8 cellular contexts compared by ENCODE assay signal in genomic region chr13:77325371-77325941, GRCh38. TPM values are rescaled to one million over a fixed set of nuclear protein-coding genes. Genes with fewer than 3 reads are reported as not detected.
DNase-seq lines count a peak whose midpoint lies in the region; ATAC-seq and TF ChIP-seq lines count a peak whose summit lies in the region.

No MANE protein-coding gene starts in this region.

- CTCF ChIA-PET in mammary epithelial cell (lab: Charles Lee; ENCODE audit: low non-redundant PET): no interaction called here

- no peak for ATAC-seq in upper lobe of right lung
- no peak for ATAC-seq in HG03469 (IDR thresholded peaks at IDR 0.05; ENCODE audit: unreplicated experiment)
- no peak for ATAC-seq in HG02678 (IDR thresholded peaks at IDR 0.05; ENCODE audit: unreplicated experiment)

- peaks cover 65% of the 10 kb centered on the region for H3K79me2 ChIP-seq in mammary epithelial cell (ENCODE audit: insufficient read depth, low read length)

- H3K4me3 ChIP-seq in mammary epithelial cell (replicated peaks in 1 of 3; ENCODE audit: insufficient read depth in 1 of 3, low read depth in 2 of 3, low read length in 3 of 3) (peak overlapping the region; percentile 89 to 93 (median 92)), upper lobe of right lung (peak overlapping the region; percentile 90)

- no peaks in the 10 kb centered on the region for H3K9me3 ChIP-seq in mammary epithelial cell (replicated peaks; ENCODE audit: insufficient read depth, low read length)
- no peaks in the 10 kb centered on the region for H3K9me3 ChIP-seq in upper lobe of right lung

- in situ Hi-C loops in mammary epithelial cell (cut with MboI; ENCODE audit: low sequenced_read_pairs in 2 of 2): no loop called here

- dilution Hi-C loops in mammary epithelial cell (cut with HindIII; ENCODE audit: low sequenced_read_pairs): no loop called here

- BruUV-seq in mammary epithelial cell (replicated peaks; lab: Mats Ljungman, UMichigan): no TSS peak

- H3K4me2 ChIP-seq in mammary epithelial cell (ENCODE audit: insufficient read depth, low read depth, low read length): peak overlapping the region; percentile 74

- no peaks in the 10 kb centered on the region for H4K20me1 ChIP-seq in mammary epithelial cell (ENCODE audit: insufficient read depth, low read length)

- peak overlapping the region; percentile 66 for H3K9ac ChIP-seq in mammary epithelial cell (ENCODE audit: insufficient read depth, low read length)

- peak overlapping the region; percentile 91 for H2AFZ ChIP-seq in mammary epithelial cell (ENCODE audit: low read depth, low read length)

- H3K4me1 ChIP-seq in mammary epithelial cell (ENCODE audit: insufficient read depth, low read length) (peaks cover 17% of the 10 kb centered on the region), upper lobe of right lung (peaks cover 39% of the 10 kb centered on the region)

- WGBS in mammary epithelial cell (ENCODE audit: low coverage, missing lambda C conversion rate): 1% methylated on average over 11 of the region's 11 CpGs

- DNase-seq in GM10266 (ENCODE audit: extremely low spot score) (peak; percentile 52), MV-4-11 (lab: John Stamatoyannopoulos, UW) (peak; percentile 19), mammary epithelial cell (peak; percentile 75), lung microvascular endothelial cell (ENCODE audit: low read depth in 2 of 2) (peak; percentile 39 to 56), upper lobe of right lung (no peak), NCI-H187 treated with DMSO at 0.1 percent for 48 hours (lab: John Stamatoyannopoulos, UW) (no peak)

- intact Hi-C loops in mammary epithelial cell (cut with micrococcal nuclease) (loop anchor here (5.0 to 10.0 kb wide), 4 partner anchors 58 to 298 kb away; partner anchors contain the start of gene FBXL3), upper lobe of right lung (cut with DNase I) (no loop called here)

- H3K27ac ChIP-seq in mammary epithelial cell (ENCODE audit: insufficient read depth, low read depth, low read length) (peak overlapping the region; percentile 48), upper lobe of right lung (peak overlapping the region; percentile 78)

- H3K27me3 ChIP-seq in mammary epithelial cell (ENCODE audit: insufficient read depth, low read length) (no peaks in the 10 kb centered on the region), upper lobe of right lung (no peaks in the 10 kb centered on the region)

- H3K36me3 ChIP-seq in mammary epithelial cell (ENCODE audit: insufficient read depth, low read length): no peaks in the 10 kb centered on the region
- H3K36me3 ChIP-seq in upper lobe of right lung: no peaks in the 10 kb centered on the region

- TF ChIP-seq CTCF in GM10266 (IDR thresholded peaks at IDR 0.05; ENCODE audit: control insufficient read depth, insufficient read depth, low read depth, missing control alignments) (no peak), mammary epithelial cell (conservative IDR thresholded peaks at IDR 0.05 in 1 of 2, IDR thresholded peaks at IDR 0.05 in 1 of 2; ENCODE audit: extremely low read depth in 1 of 2, insufficient read depth in 1 of 2, low read depth in 1 of 2, low read length in 2 of 2) (no peak), upper lobe of right lung (IDR thresholded peaks at IDR 0.05) (no peak)

RNA-seq across cellular contexts. Expression of gene MYCBP2, which starts 1.4 kb away (rescaled TPM):
- total RNA-seq in mammary epithelial cell (10 to 100 TPM; 59.8 to 66.2 TPM), lung microvascular endothelial cell (93.1 and 120 TPM in 2 replicates), upper lobe of right lung (94.2 TPM)
- polyA plus RNA-seq in mammary epithelial cell: 16.3 TPM
- polyA minus RNA-seq in mammary epithelial cell: 52.1 TPM

Comparison
In these comparisons a context has a peak if more than half of its experiments do, and no peak if none do; other contexts are left out.
1. DNase-seq: peak in GM10266 (single experiment), MV-4-11 (single experiment), mammary epithelial cell (single experiment) and lung microvascular endothelial cell (2 of 2); none in upper lobe of right lung (single experiment) and NCI-H187 treated with DMSO at 0.1 percent for 48 hours (single experiment).